Comparison of ENCODE assay signal across 17 cellular contexts in the genomic region with DNA sequence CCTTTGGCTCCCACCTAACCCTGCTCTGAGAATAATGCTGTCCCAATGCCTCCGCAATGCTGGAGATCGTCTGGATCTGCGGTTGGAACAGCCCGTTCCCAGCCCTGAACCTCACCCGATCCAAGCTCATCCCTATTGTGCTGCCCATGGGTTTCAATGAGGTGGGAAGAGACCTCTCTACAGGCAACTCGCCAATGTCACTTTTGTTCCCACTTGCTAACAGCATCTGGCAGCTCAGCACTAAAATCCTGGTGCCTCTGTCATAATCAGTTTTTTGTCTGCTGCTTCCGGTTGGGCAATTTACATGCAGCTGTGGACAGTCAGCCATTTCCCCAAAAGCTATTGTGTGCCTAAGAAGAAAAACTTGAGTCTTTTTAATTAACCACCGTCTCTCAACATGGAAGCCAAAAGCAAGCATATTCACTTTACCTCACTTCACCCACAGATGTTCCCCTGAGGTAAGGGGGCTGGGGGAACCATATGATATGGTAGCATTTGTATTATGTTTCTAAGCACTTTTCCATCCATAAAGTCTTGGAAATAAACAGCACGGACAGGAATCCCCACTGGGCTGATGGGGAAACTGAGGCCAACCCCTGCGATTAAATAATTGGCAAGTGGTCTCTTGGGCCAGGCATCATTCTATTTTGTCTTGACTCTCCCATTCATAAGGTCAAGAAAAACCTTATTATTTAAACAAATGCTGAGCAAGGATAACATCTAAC.
DNase-seq lines count a peak whose midpoint lies in the region; ATAC-seq, FAIRE-seq and TF ChIP-seq lines count a peak whose summit lies in the region.
"Had no signal": no experiment of that assay in that cellular context is flagged by ENCODE, and none has a peak within 500 bp of the region (broad histone marks: within the 10 kb centered on the region; RNA-seq: fewer than 3 reads in every experiment).

No MANE protein-coding gene starts in this region.

- dilution Hi-C loops in keratinocyte (cut with MboI; ENCODE audit: extremely low pct_ligation_motif_present, low sequenced_read_pairs), result no loop called here

- no peak for ATAC-seq in foreskin keratinocyte
- ATAC-seq: body of pancreas; naive thymus-derived CD8-positive, alpha-beta T cell had no signal

- H3K9me2 ChIP-seq in Karpas-422 (replicated peaks; ENCODE audit: insufficient read depth, low read length), result no peaks in the 10 kb centered on the region

- no peaks in the 10 kb centered on the region for H3K9me3 Mint-ChIP-seq in activated CD4-positive, alpha-beta T cell treated with anti-CD3 and anti-CD28 coated beads, Interleukin-2, amount 10 ng/mL, durations not matched to agents 7 days and 5 days
- H3K9me3 Mint-ChIP-seq: activated T-cell treated with anti-CD3 and anti-CD28 coated beads, Interleukin-2, amount 50 U/mL, for 24 hours; naive thymus-derived CD8-positive, alpha-beta T cell had no signal

- H3K9me3 ChIP-seq in Karpas-422 (ENCODE audit: low read length), result no peaks in the 10 kb centered on the region
- H3K9me3 ChIP-seq in keratinocyte (ENCODE audit: control insufficient read depth, low read depth, low read length), result no peaks in the 10 kb centered on the region
- no peaks in the 10 kb centered on the region for H3K9me3 ChIP-seq in transverse colon
- H3K9me3 ChIP-seq: body of pancreas had no signal

- TF ChIP-seq EP300 in transverse colon (IDR thresholded peaks at IDR 0.05; ENCODE audit: low read depth), result no peak

- CTCF ChIA-PET in activated CD4-positive, alpha-beta T cell treated with anti-CD3 and anti-CD28 coated beads, Interleukin-2, amount 10 ng/mL, durations not matched to agents 7 days and 5 days (lab: Charles Lee), result no interaction called here

- H3K27ac ChIP-seq in Karpas-422 (ENCODE audit: low read length), result no peak overlapping the region
- H3K27ac ChIP-seq in keratinocyte (ENCODE audit: control insufficient read depth, insufficient read depth, low read length), result no peak overlapping the region
- no peak overlapping the region for H3K27ac ChIP-seq in foreskin keratinocyte
- H3K27ac ChIP-seq in transverse colon, result peak overlapping the region in 1 of 4 donors; percentile 13
- H3K27ac ChIP-seq: SJCRH30, WERI-Rb-1 had no signal

- H3K9me1 ChIP-seq in keratinocyte (ENCODE audit: control insufficient read depth, extremely low read depth, insufficient read depth, low read length), result no peaks in the 10 kb centered on the region

- H3K27me3 ChIP-seq in Karpas-422 (ENCODE audit: low read length) (no peaks in the 10 kb centered on the region), keratinocyte (ENCODE audit: control insufficient read depth, extremely low read depth, insufficient read depth, low read length) (no peaks in the 10 kb centered on the region), foreskin keratinocyte (no peaks in the 10 kb centered on the region), transverse colon (no peaks in the 10 kb centered on the region)
- H3K27me3 ChIP-seq: body of pancreas, SJCRH30 had no signal

- H3K36me3 Mint-ChIP-seq in activated CD4-positive, alpha-beta T cell treated with anti-CD3 and anti-CD28 coated beads, Interleukin-2, amount 10 ng/mL, durations not matched to agents 7 days and 5 days (ENCODE audit: low read depth), result no peaks in the 10 kb centered on the region
- H3K36me3 Mint-ChIP-seq: naive thymus-derived CD8-positive, alpha-beta T cell had no signal

- in situ Hi-C loops in transverse colon (cut with MboI; ENCODE audit: low pct_ligation_motif_present in 1 of 4, low pct_unique_long_range_greater_than_20kb in 1 of 4, low sequenced_read_pairs in 3 of 4), result no loop called here

- no peak for TF ChIP-seq CTCF in keratinocyte (optimal IDR thresholded peaks at IDR 0.05 in 1 of 3, IDR thresholded peaks at IDR 0.05 in 1 of 3, conservative IDR thresholded peaks at IDR 0.05 in 1 of 3; ENCODE audit: extremely low read depth in 1 of 3, insufficient read depth in 2 of 3, low read length in 3 of 3)
- TF ChIP-seq CTCF in foreskin keratinocyte (conservative IDR thresholded peaks at IDR 0.05), result no peak
- TF ChIP-seq CTCF in transverse colon (IDR thresholded peaks at IDR 0.05), result no peak

- 69 to 79% methylated on average over 7 to 10 of the region's 10 CpGs for WGBS in transverse colon (ENCODE audit: low coverage in 1 of 2), 2 donors

- H3K27ac Mint-ChIP-seq in activated CD4-positive, alpha-beta T cell treated with anti-CD3 and anti-CD28 coated beads, Interleukin-2, amount 10 ng/mL, durations not matched to agents 7 days and 5 days, result no peak overlapping the region
- H3K27ac Mint-ChIP-seq: activated T-cell treated with anti-CD3 and anti-CD28 coated beads, Interleukin-2, amount 50 U/mL, for 24 hours; naive thymus-derived CD8-positive, alpha-beta T cell had no signal

- H3K4me2 ChIP-seq in Karpas-422 (ENCODE audit: low read depth, low read length, poor library complexity, severe bottlenecking) (no peak overlapping the region), keratinocyte (ENCODE audit: control insufficient read depth, extremely low read depth, insufficient read depth, low read depth, low read length) (no peak overlapping the region)

- H3K4me3 ChIP-seq in Karpas-422 (ENCODE audit: low read length) (no peak overlapping the region), keratinocyte (ENCODE audit: control insufficient read depth in 2 of 3, extremely low read depth in 1 of 3, insufficient read depth in 2 of 3, low read depth in 1 of 3, low read length in 3 of 3) (no peak overlapping the region), transverse colon (no peak overlapping the region)
- H3K4me3 ChIP-seq: body of pancreas, SJCRH30 had no signal

- H3K4me1 ChIP-seq in Karpas-422 (ENCODE audit: low read length), result no peaks in the 10 kb centered on the region
- H3K4me1 ChIP-seq in keratinocyte (ENCODE audit: control insufficient read depth, extremely low read depth, insufficient read depth, low read length), result no peaks in the 10 kb centered on the region
- no peaks in the 10 kb centered on the region for H3K4me1 ChIP-seq in foreskin keratinocyte
- H3K4me1 ChIP-seq in transverse colon, result peaks cover 0 to 5% (median 1%) of the 10 kb centered on the region in 4 donors
- H3K4me1 ChIP-seq: body of pancreas had no signal

- no peak overlapping the region for H3K4me3 Mint-ChIP-seq in activated CD4-positive, alpha-beta T cell treated with anti-CD3 and anti-CD28 coated beads, Interleukin-2, amount 10 ng/mL, durations not matched to agents 7 days and 5 days
- H3K4me3 Mint-ChIP-seq: activated T-cell treated with anti-CD3 and anti-CD28 coated beads, Interleukin-2, amount 50 U/mL, for 24 hours; naive thymus-derived CD8-positive, alpha-beta T cell had no signal

- H3K36me3 ChIP-seq in Karpas-422 (ENCODE audit: insufficient read depth, low read length) (no peaks in the 10 kb centered on the region), keratinocyte (ENCODE audit: control insufficient read depth in 2 of 2, extremely low read depth in 1 of 2, insufficient read depth in 2 of 2, low read length in 2 of 2) (no peaks in the 10 kb centered on the region), transverse colon (no peaks in the 10 kb centered on the region)
- H3K36me3 ChIP-seq: SJCRH30, WERI-Rb-1 had no signal

- POLR2A ChIA-PET in activated CD4-positive, alpha-beta T cell treated with anti-CD3 and anti-CD28 coated beads, Interleukin-2, amount 10 ng/mL, durations not matched to agents 7 days and 5 days (lab: Charles Lee), result no interaction called here

- intact Hi-C loops in transverse colon (cut with DNase I; ENCODE audit: low total_unique reads), result no loop called here

- H2AFZ ChIP-seq in Karpas-422 (ENCODE audit: low read length) (no peak overlapping the region), keratinocyte (ENCODE audit: control insufficient read depth, low read length) (no peak overlapping the region)

- peak; percentile 5 for FAIRE-seq in keratinocyte (lab: Jason Lieb, UNC)
- FAIRE-seq: endometrium had no signal

- peaks cover 5% of the 10 kb centered on the region for H3K27me3 Mint-ChIP-seq in activated CD4-positive, alpha-beta T cell treated with anti-CD3 and anti-CD28 coated beads, Interleukin-2, amount 10 ng/mL, durations not matched to agents 7 days and 5 days

- peak; percentile 52 for DNase-seq in AG08395 (ENCODE audit: low spot score)
- peak; percentile 29 for DNase-seq in Karpas-422
- DNase-seq in SIG-M5 treated with dmso at 0.1 percent for 504 hours (lab: John Stamatoyannopoulos, UW; ENCODE audit: unreplicated experiment), result peak; percentile 87
- no peak for DNase-seq in keratinocyte (ENCODE audit: low read depth, low spot score)
- DNase-seq in foreskin keratinocyte, result no peak
- no peak for DNase-seq in activated CD4-positive, alpha-beta T cell treated with anti-CD3 and anti-CD28 coated beads, Interleukin-2, amount 10 ng/mL, durations not matched to agents 7 days and 5 days
- DNase-seq in transverse colon, result no peak
- DNase-seq in NCI-H187 (lab: John Stamatoyannopoulos, UW), result no peak
- DNase-seq: activated T-cell treated with anti-CD3 and anti-CD28 coated beads, Interleukin-2, amount 50 U/mL, for 24 hours; naive thymus-derived CD8-positive, alpha-beta T cell; NCI-H2171; SJCRH30; stimulated activated CD4-positive, alpha-beta T cell treated with anti-CD3 and anti-CD28 coated beads, Interleukin-12 subunit alpha, Interleukin-12 subunit beta, amount 100 ng/mL, for 4 hours; stimulated activated CD8-positive, alpha-beta memory T cell treated with anti-CD3 and anti-CD28 coated beads, Interleukin-4, amount 100 ng/mL, for 48 hours; WERI-Rb-1 had no signal

- H4K20me1 ChIP-seq in Karpas-422 (ENCODE audit: insufficient read depth, low read depth, low read length) (no peaks in the 10 kb centered on the region), keratinocyte (ENCODE audit: control insufficient read depth, extremely low read depth, insufficient read depth, low read length) (no peaks in the 10 kb centered on the region)

- TF ChIP-seq POLR2A in transverse colon (IDR thresholded peaks at IDR 0.05), result no peak

- H3K9ac ChIP-seq in Karpas-422 (ENCODE audit: low read length), result no peak overlapping the region
- no peak overlapping the region for H3K9ac ChIP-seq in keratinocyte (ENCODE audit: control insufficient read depth, extremely low read depth, insufficient read depth, low read length)

- H3K79me2 ChIP-seq in Karpas-422 (ENCODE audit: low read length) (no peaks in the 10 kb centered on the region), keratinocyte (ENCODE audit: control insufficient read depth, insufficient read depth, low read length) (no peaks in the 10 kb centered on the region)

- H3K4me1 Mint-ChIP-seq in activated CD4-positive, alpha-beta T cell treated with anti-CD3 and anti-CD28 coated beads, Interleukin-2, amount 10 ng/mL, durations not matched to agents 7 days and 5 days, result no peaks in the 10 kb centered on the region

Comparison
In these comparisons a context has a peak if more than half of its experiments do, and no peak if none do; other contexts are left out.
1. DNase-seq: peak in AG08395 (single experiment), Karpas-422 (single experiment) and SIG-M5 treated with dmso at 0.1 percent for 504 hours (single experiment); none in keratinocyte (single experiment), foreskin keratinocyte (0 of 2), activated CD4-positive, alpha-beta T cell treated with anti-CD3 and anti-CD28 coated beads, Interleukin-2, amount 10 ng/mL, durations not matched to agents 7 days and 5 days (single experiment), transverse colon (single experiment) and NCI-H187 (0 of 2).